31 cellular contexts compared by ENCODE assay signal in genomic region chr1:8886589-8886988, GRCh38. TPM values are rescaled to one million over a fixed set of nuclear protein-coding genes. Genes with fewer than 3 reads are reported as not detected.
"Had no signal": no experiment of that assay in that cellular context is flagged by ENCODE, and none has a peak within 500 bp of the region (broad histone marks: within the 10 kb centered on the region; RNA-seq: fewer than 3 reads in every experiment).

No MANE protein-coding gene starts in this region.

- H3K4me1 Mint-ChIP-seq: activated naive CD4-positive, alpha-beta T cell treated with anti-CD3 and anti-CD28 coated beads, Interleukin-2, amount 10 ng/mL, durations not matched to agents 7 days and 5 days had no signal

- H3K27ac ChIP-seq: Peyer's patch, SJSA1 had no signal

- H3K27me3 ChIP-seq: MG63, Peyer's patch, SJSA1 had no signal

- H3K27me3 Mint-ChIP-seq: activated CD4-positive, alpha-beta T cell treated with anti-CD3 and anti-CD28 coated beads, Interleukin-2, amount 10 ng/mL, durations not matched to agents 24 days and 14 days; activated CD8-positive, alpha-beta T cell treated with anti-CD3 and anti-CD28 coated beads for 36 hours; activated naive CD4-positive, alpha-beta T cell treated with anti-CD3 and anti-CD28 coated beads, Interleukin-2, amount 10 ng/mL, durations not matched to agents 7 days and 5 days; activated naive CD8-positive, alpha-beta T cell; activated naive CD8-positive, alpha-beta T cell treated with anti-CD3 and anti-CD28 coated beads, Interleukin-2, amount 50 U/mL, for 24 hours; activated T-cell treated with anti-CD3 and anti-CD28 coated beads, Interleukin-2, amount 50 U/mL, for 24 hours had no signal

- DNase-seq: activated CD4-positive, alpha-beta T cell treated with anti-CD3 and anti-CD28 coated beads, Interleukin-2, amount 10 ng/mL, durations not matched to agents 24 days and 14 days; activated CD4-positive, alpha-beta T cell treated with anti-CD3 and anti-CD28 coated beads, Interleukin-2, amount 50 U/mL, for 4 hours; activated CD8-positive, alpha-beta T cell treated with anti-CD3 and anti-CD28 coated beads for 36 hours; activated naive CD4-positive, alpha-beta T cell treated with anti-CD3 and anti-CD28 coated beads, Interleukin-2, amount 10 ng/mL, durations not matched to agents 7 days and 5 days; activated naive CD8-positive, alpha-beta T cell treated with anti-CD3 and anti-CD28 coated beads, Interleukin-2, amount 50 U/mL, for 24 hours; activated T-cell treated with anti-CD3 and anti-CD28 coated beads, Interleukin-2, amount 50 U/mL, for 24 hours; anterior cingulate cortex; central memory CD4-positive, alpha-beta T cell; Karpas-422; KBM-7; MG63; NCI-H1048; NCI-H1105 treated with DMSO at 0.1 percent for 48 hours; NCI-H1436; NCI-H1694; NCI-H1930; NCI-H2081 treated with DMSO at 0.1 percent for 48 hours; NCI-H345; NCI-H524 treated with DMSO at 0.1 percent for 48 hours; Peyer's patch; RPMI8226; SHP77 treated with DMSO at 0.1 percent for 48 hours; SK-N-SH had no signal

- H3K4me2 ChIP-seq: SK-N-SH had no signal

- H3K36me3 Mint-ChIP-seq: activated naive CD4-positive, alpha-beta T cell treated with anti-CD3 and anti-CD28 coated beads, Interleukin-2, amount 10 ng/mL, durations not matched to agents 7 days and 5 days; activated naive CD8-positive, alpha-beta T cell; brain had no signal

- FAIRE-seq: bronchial epithelial cell, TTC549 had no signal

- H3K9ac ChIP-seq: SK-N-SH had no signal

- H3K4me3 Mint-ChIP-seq: activated CD4-positive, alpha-beta T cell treated with anti-CD3 and anti-CD28 coated beads, Interleukin-2, amount 10 ng/mL, durations not matched to agents 24 days and 14 days; activated CD8-positive, alpha-beta T cell treated with anti-CD3 and anti-CD28 coated beads for 36 hours; activated naive CD4-positive, alpha-beta T cell treated with anti-CD3 and anti-CD28 coated beads, Interleukin-2, amount 10 ng/mL, durations not matched to agents 7 days and 5 days; activated naive CD8-positive, alpha-beta T cell; activated naive CD8-positive, alpha-beta T cell treated with anti-CD3 and anti-CD28 coated beads, Interleukin-2, amount 50 U/mL, for 24 hours; activated T-cell treated with anti-CD3 and anti-CD28 coated beads, Interleukin-2, amount 50 U/mL, for 24 hours; brain; T-helper 1 cell treated with Interleukin-12 subunit alpha and Interleukin-12 subunit beta and Interleukin-4 antibody, amounts not matched to agents 30 μg/mL and 1 μg/mL, for 36 hours; T-helper 2 cell treated with Interferon-gamma antibody and Interleukin-4, amounts not matched to agents 5 μg/mL and 100 μg/mL, for 36 hours had no signal

- H3K9me3 Mint-ChIP-seq: activated CD4-positive, alpha-beta T cell treated with anti-CD3 and anti-CD28 coated beads, Interleukin-2, amount 10 ng/mL, durations not matched to agents 24 days and 14 days; activated CD8-positive, alpha-beta T cell treated with anti-CD3 and anti-CD28 coated beads for 36 hours; activated naive CD4-positive, alpha-beta T cell treated with anti-CD3 and anti-CD28 coated beads, Interleukin-2, amount 10 ng/mL, durations not matched to agents 7 days and 5 days; activated naive CD8-positive, alpha-beta T cell treated with anti-CD3 and anti-CD28 coated beads, Interleukin-2, amount 50 U/mL, for 24 hours; activated T-cell treated with anti-CD3 and anti-CD28 coated beads, Interleukin-2, amount 50 U/mL, for 24 hours; brain; T-helper 1 cell treated with Interleukin-12 subunit alpha and Interleukin-12 subunit beta and Interleukin-4 antibody, amounts not matched to agents 30 μg/mL and 1 μg/mL, for 36 hours; T-helper 2 cell treated with Interferon-gamma antibody and Interleukin-4, amounts not matched to agents 5 μg/mL and 100 μg/mL, for 36 hours had no signal

- H3K36me3 ChIP-seq: MG63, Peyer's patch, SJSA1 had no signal

- H3K27ac Mint-ChIP-seq: activated CD4-positive, alpha-beta T cell treated with anti-CD3 and anti-CD28 coated beads, Interleukin-2, amount 10 ng/mL, durations not matched to agents 24 days and 14 days; activated CD8-positive, alpha-beta T cell treated with anti-CD3 and anti-CD28 coated beads for 36 hours; activated naive CD4-positive, alpha-beta T cell treated with anti-CD3 and anti-CD28 coated beads, Interleukin-2, amount 10 ng/mL, durations not matched to agents 7 days and 5 days; activated naive CD8-positive, alpha-beta T cell; activated naive CD8-positive, alpha-beta T cell treated with anti-CD3 and anti-CD28 coated beads, Interleukin-2, amount 50 U/mL, for 24 hours; activated T-cell treated with anti-CD3 and anti-CD28 coated beads, Interleukin-2, amount 50 U/mL, for 24 hours; T-helper 2 cell treated with Interferon-gamma antibody and Interleukin-4, amounts not matched to agents 5 μg/mL and 100 μg/mL, for 36 hours had no signal

- H3K9me3 ChIP-seq: MG63, Peyer's patch, SJSA1, SK-N-SH had no signal

- H3K4me3 ChIP-seq: MG63, Peyer's patch, SJSA1 had no signal

- ATAC-seq: activated CD8-positive, alpha-beta T cell treated with anti-CD3 and anti-CD28 coated beads for 36 hours; activated naive CD8-positive, alpha-beta T cell treated with anti-CD3 and anti-CD28 coated beads, Interleukin-2, amount 50 U/mL, for 24 hours had no signal

RNA-seq across cellular contexts. Expression of gene CA6, which starts 59.1 kb away (rescaled TPM):
- total RNA-seq: bronchial epithelial cell, NCI-H460, Peyer's patch, SJSA1 had no signal
- polyA plus RNA-seq: SK-N-SH had no signal
